ENCODE assay signal across 12 cellular contexts in genomic region chr1:212512731-212513559, GRCh38.
DNase-seq lines count a peak whose midpoint lies in the region; TF ChIP-seq lines count a peak whose summit lies in the region.
"Had no signal": no experiment of that assay in that cellular context is flagged by ENCODE, and none has a peak within 500 bp of the region (broad histone marks: within the 10 kb centered on the region; RNA-seq: fewer than 3 reads in every experiment).

No MANE protein-coding gene starts in this region.

- peak; percentile 100 for DNase-seq in A172 (ENCODE audit: low spot score)
- DNase-seq in ELR (ENCODE audit: low read depth): peak; percentile 68
- DNase-seq in NCI-H226: peak; percentile 74
- DNase-seq in choroid plexus epithelial cell (ENCODE audit: low read depth): peak; percentile 30
- no peak for DNase-seq in NCI-H1105 (lab: John Stamatoyannopoulos, UW)
- no peak for DNase-seq in SKM-1 treated with dmso at 0.1 percent for 144 hours (lab: John Stamatoyannopoulos, UW; ENCODE audit: unreplicated experiment)
- no peak for DNase-seq in MM.1S
- DNase-seq in NCI-H774 (lab: John Stamatoyannopoulos, UW): no peak
- DNase-seq: activated CD4-positive, alpha-beta T cell treated with anti-CD3 and anti-CD28 coated beads, Interleukin-2, amount 10 ng/mL, durations not matched to agents 24 days and 14 days; left colon had no signal

- no peaks in the 10 kb centered on the region for H3K9me2 ChIP-seq in MM.1S (replicated peaks; ENCODE audit: insufficient read depth, low read length)

- H3K4me1 ChIP-seq in MM.1S (ENCODE audit: low read length): no peaks in the 10 kb centered on the region

- H4K20me1 ChIP-seq in MM.1S (ENCODE audit: insufficient read depth, low read length): no peaks in the 10 kb centered on the region

- H3K79me2 ChIP-seq in MM.1S (ENCODE audit: low read length): no peaks in the 10 kb centered on the region
- H3K79me2 ChIP-seq: parathyroid adenoma had no signal

- H3K4me3 ChIP-seq in choroid plexus epithelial cell (ENCODE audit: low read depth, low read length) (no peak overlapping the region), MM.1S (ENCODE audit: low read length) (no peak overlapping the region)
- H3K4me3 ChIP-seq: thyroid gland had no signal

- TF ChIP-seq CTCF in choroid plexus epithelial cell (conservative IDR thresholded peaks at IDR 0.05; ENCODE audit: low read depth, low read length) (no peak), MM.1S (IDR thresholded peaks at IDR 0.05; ENCODE audit: low read length) (no peak)

- no peak overlapping the region for H3K9ac ChIP-seq in MM.1S (ENCODE audit: low read length)
- H3K9ac ChIP-seq: parathyroid adenoma had no signal

- H3K27me3 ChIP-seq in MM.1S (replicated peaks; ENCODE audit: insufficient read depth, low read length): no peaks in the 10 kb centered on the region; the same call in 1 of the 2 replicates
- H3K27me3 ChIP-seq: thyroid gland had no signal

- H3F3A ChIP-seq in MM.1S (ENCODE audit: insufficient read depth, low read length): no peaks in the 10 kb centered on the region

- H3K4me2 ChIP-seq in MM.1S (ENCODE audit: low read depth, low read length): no peak overlapping the region

- H3K9me3 ChIP-seq in MM.1S (replicated peaks; ENCODE audit: insufficient read depth, low read length): no peaks in the 10 kb centered on the region
- H3K9me3 ChIP-seq: thyroid gland had no signal

- H3K36me3 ChIP-seq in MM.1S (replicated peaks; ENCODE audit: insufficient read depth, low read length): no peaks in the 10 kb centered on the region
- H3K36me3 ChIP-seq: thyroid gland had no signal

- H2AFZ ChIP-seq in MM.1S (ENCODE audit: low read length): no peak overlapping the region
- H2AFZ ChIP-seq: parathyroid adenoma had no signal

- H3K27ac ChIP-seq in MM.1S (ENCODE audit: low read length): no peak overlapping the region
- H3K27ac ChIP-seq: parathyroid adenoma, thyroid gland had no signal

Comparison
In these comparisons a context has a peak if more than half of its experiments do, and no peak if none do; other contexts are left out.
1. DNase-seq: peak in A172 (single experiment), ELR (single experiment), NCI-H226 (single experiment) and choroid plexus epithelial cell (single experiment); none in NCI-H1105 (single experiment), SKM-1 treated with dmso at 0.1 percent for 144 hours (single experiment), MM.1S (single experiment) and NCI-H774 (single experiment).